ENCODE assay signal across 1 cellular context in genomic region chr5:143401253-143401845, GRCh38.
TF ChIP-seq lines count a peak whose summit lies in the region.

No MANE protein-coding gene starts in this region.

TF ChIP-seq in GM23338, 12 proteins besides CTCF, POLR2A, EP300 and RAD21 (continued from another document):
- TF ChIP-seq, protein P1, sequence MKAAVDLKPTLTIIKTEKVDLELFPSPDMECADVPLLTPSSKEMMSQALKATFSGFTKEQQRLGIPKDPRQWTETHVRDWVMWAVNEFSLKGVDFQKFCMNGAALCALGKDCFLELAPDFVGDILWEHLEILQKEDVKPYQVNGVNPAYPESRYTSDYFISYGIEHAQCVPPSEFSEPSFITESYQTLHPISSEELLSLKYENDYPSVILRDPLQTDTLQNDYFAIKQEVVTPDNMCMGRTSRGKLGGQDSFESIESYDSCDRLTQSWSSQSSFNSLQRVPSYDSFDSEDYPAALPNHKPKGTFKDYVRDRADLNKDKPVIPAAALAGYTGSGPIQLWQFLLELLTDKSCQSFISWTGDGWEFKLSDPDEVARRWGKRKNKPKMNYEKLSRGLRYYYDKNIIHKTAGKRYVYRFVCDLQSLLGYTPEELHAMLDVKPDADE (IDR thresholded peaks at IDR 0.05), result no peak
- TF ChIP-seq EZH2 (IDR thresholded peaks at IDR 0.05; ENCODE audit: low read depth, unreplicated experiment), result no peak
TF ChIP-seq in GM23338: peak in this region for 0.
